ENCODE assay signal across 8 cellular contexts in the genomic region with DNA sequence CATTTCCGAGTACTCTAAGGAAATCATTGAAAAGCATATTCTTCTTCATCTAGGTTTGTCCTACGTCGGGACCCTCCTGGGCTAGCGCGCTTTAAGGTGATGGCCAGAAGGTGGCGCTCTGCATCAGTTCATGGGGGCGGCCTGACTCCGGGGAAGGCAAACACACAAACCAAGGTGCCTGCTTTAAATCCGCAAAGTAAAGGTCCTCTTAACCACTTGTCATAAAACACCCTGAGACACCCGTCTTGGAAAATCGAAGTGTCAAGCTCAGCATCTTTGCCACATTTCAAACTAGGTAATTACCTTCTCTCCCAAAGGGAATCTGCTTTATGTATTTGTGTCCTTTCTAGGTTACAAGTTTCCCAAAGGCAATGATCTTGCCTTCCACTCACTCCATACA. TPM values are rescaled to one million over a fixed set of nuclear protein-coding genes. Genes with fewer than 3 reads are reported as not detected.
DNase-seq lines count a peak whose midpoint lies in the region; ATAC-seq and TF ChIP-seq lines count a peak whose summit lies in the region.

No MANE protein-coding gene starts in this region.

- H3K79me2 ChIP-seq in PC-3 (ENCODE audit: low read length) (no peaks in the 10 kb centered on the region), fibroblast of lung (ENCODE audit: control insufficient read depth, insufficient read depth, low read length) (no peaks in the 10 kb centered on the region), neural progenitor cell (ENCODE audit: low read depth) (no peaks in the 10 kb centered on the region)

- H3K36me3 Mint-ChIP-seq in neural progenitor cell: no peaks in the 10 kb centered on the region

- no peak overlapping the region for H2AFZ ChIP-seq in PC-3 (ENCODE audit: low read length)
- no peak overlapping the region for H2AFZ ChIP-seq in fibroblast of lung (ENCODE audit: low read length)
- H2AFZ ChIP-seq in neural progenitor cell (replicated peaks): no peak overlapping the region

- peak; percentile 57 for ATAC-seq in GM18861 (IDR thresholded peaks at IDR 0.05; ENCODE audit: unreplicated experiment)
- ATAC-seq in PC-3: peak; percentile 94

- POLR2A ChIA-PET in PC-3 (lab: Charles Lee; ENCODE audit: unreplicated experiment): no interaction called here

- H3K4me1 ChIP-seq in PC-3 (ENCODE audit: insufficient read depth, low read length) (no peaks in the 10 kb centered on the region), fibroblast of lung (ENCODE audit: control insufficient read depth, extremely low read depth, insufficient read depth, low read length) (no peaks in the 10 kb centered on the region), neural progenitor cell (peaks cover 23% of the 10 kb centered on the region), stomach (peaks cover 0 to 4% (median 0%) of the 10 kb centered on the region in 4 donors)

- no peaks in the 10 kb centered on the region for H3K9me3 ChIP-seq in PC-3 (ENCODE audit: low read length)
- H3K9me3 ChIP-seq in fibroblast of lung (ENCODE audit: control insufficient read depth, insufficient read depth, low read depth, low read length): no peaks in the 10 kb centered on the region
- H3K9me3 ChIP-seq in neural progenitor cell (ENCODE audit: low read depth): no peaks in the 10 kb centered on the region
- H3K9me3 ChIP-seq in stomach: no peaks in the 10 kb centered on the region

- no peak for TF ChIP-seq EP300 in stomach (IDR thresholded peaks at IDR 0.05)

- DNase-seq in ACHN (peak; percentile 61), PC-3 (peak; percentile 78), fibroblast of lung (ENCODE audit: low read depth in 2 of 2) (peak; percentile 46 to 69), neural progenitor cell (ENCODE audit: low spot score) (peak; percentile 89), stomach (peak; percentile 77)
- peak; percentile 54 for DNase-seq in Jurkat, Clone E6-1 (ENCODE audit: low read depth, low spot score)
- DNase-seq in activated T-cell treated with anti-CD3 and anti-CD28 coated beads, Interleukin-2, amount 50 U/mL, for 1 hour: peak; percentile 72

- CTCF ChIA-PET in PC-3 (lab: Charles Lee): interaction anchor here (0.6 kb wide), 1 partner anchor 38 kb away, joined by 4 read pairs; no protein-coding TSS in a partner anchor

- no peak overlapping the region for H3K4me3 ChIP-seq in Jurkat, Clone E6-1 (ENCODE audit: low read length)
- H3K4me3 ChIP-seq in PC-3 (ENCODE audit: low read length): no peak overlapping the region
- H3K4me3 ChIP-seq in fibroblast of lung (replicated peaks in 1 of 4; ENCODE audit: control extremely low read depth in 1 of 4, insufficient read depth in 1 of 4, low read depth in 3 of 4, low read length in 4 of 4): no peak overlapping the region
- no peak overlapping the region for H3K4me3 ChIP-seq in neural progenitor cell
- no peak overlapping the region for H3K4me3 ChIP-seq in stomach

- TF ChIP-seq CTCF in PC-3 (conservative IDR thresholded peaks at IDR 0.05; ENCODE audit: low read depth, low read length) (peak; percentile 95), fibroblast of lung (conservative IDR thresholded peaks at IDR 0.05 in 1 of 2, IDR thresholded peaks at IDR 0.05 in 1 of 2; ENCODE audit: low read depth in 1 of 2, low read length in 2 of 2) (peak; percentile 93 to 96), neural progenitor cell (IDR thresholded peaks at IDR 0.05) (peak; percentile 97), stomach (IDR thresholded peaks at IDR 0.05) (peak in 5 of 7 experiments; percentile 78 to 86 (median 79))

- H3K4me3 Mint-ChIP-seq in neural progenitor cell: no peak overlapping the region

- intact Hi-C loops in PC-3 (cut with micrococcal nuclease) (loop anchor here (1.0 kb wide), 1 partner anchor 113 kb away; no protein-coding TSS in a partner anchor), stomach (cut with DNase I; ENCODE audit: low total_unique reads) (loop anchor here (5.0 kb wide), 2 partner anchors 109 to 129 kb away; no protein-coding TSS in a partner anchor)

- H3K9me2 ChIP-seq in PC-3 (replicated peaks; ENCODE audit: low read length): no peaks in the 10 kb centered on the region

- BruUV-seq in PC-3 (replicated peaks; lab: Mats Ljungman, UMichigan): no TSS peak

- no peak overlapping the region for H3K27ac Mint-ChIP-seq in neural progenitor cell

- H3K27me3 ChIP-seq in PC-3 (ENCODE audit: low read length) (peaks cover 48% of the 10 kb centered on the region), fibroblast of lung (ENCODE audit: control insufficient read depth, insufficient read depth, low read length) (peaks cover 24% of the 10 kb centered on the region), neural progenitor cell (peaks cover 18% of the 10 kb centered on the region), stomach (peaks cover 0 to 10% (median 0%) of the 10 kb centered on the region in 3 donors)

- H3K27me3 Mint-ChIP-seq in neural progenitor cell (ENCODE audit: insufficient read depth, low read depth): peaks cover 8% of the 10 kb centered on the region

- H3F3A ChIP-seq in PC-3 (ENCODE audit: low read length, unreplicated experiment) (no peaks in the 10 kb centered on the region), neural progenitor cell (ENCODE audit: low read depth) (no peaks in the 10 kb centered on the region)

- TF ChIP-seq POLR2A in stomach (IDR thresholded peaks at IDR 0.05): no peak

- in situ Hi-C loops in ACHN (cut with HindIII; ENCODE audit: low pct_ligation_motif_present, low pct_unique_long_range_greater_than_20kb, low sequenced_read_pairs): no loop called here

- H3K27ac ChIP-seq in PC-3 (ENCODE audit: low read length) (no peak overlapping the region), fibroblast of lung (ENCODE audit: insufficient read depth, low read length) (no peak overlapping the region), neural progenitor cell (no peak overlapping the region), stomach (no peak overlapping the region)

- H3K9ac ChIP-seq in PC-3 (ENCODE audit: low read length) (no peak overlapping the region), fibroblast of lung (ENCODE audit: insufficient read depth, low read length) (no peak overlapping the region), neural progenitor cell (no peak overlapping the region)

- H3K36me3 ChIP-seq in PC-3 (ENCODE audit: low read depth, low read length) (no peaks in the 10 kb centered on the region), fibroblast of lung (ENCODE audit: control insufficient read depth, insufficient read depth, low read length) (no peaks in the 10 kb centered on the region), neural progenitor cell (no peaks in the 10 kb centered on the region), stomach (peaks cover 0 to 8% (median 0%) of the 10 kb centered on the region in 4 donors)

- no peaks in the 10 kb centered on the region for H3K9me3 Mint-ChIP-seq in neural progenitor cell

- peaks cover 7% of the 10 kb centered on the region for H3K4me1 Mint-ChIP-seq in neural progenitor cell

- H3K4me2 ChIP-seq in PC-3 (ENCODE audit: low read length): no peak overlapping the region
- no peak overlapping the region for H3K4me2 ChIP-seq in fibroblast of lung (ENCODE audit: extremely low read depth, insufficient read depth, low read length)
- H3K4me2 ChIP-seq in neural progenitor cell: no peak overlapping the region

- 1 to 3% (median 2%) methylated on average over 11 of the region's 11 CpGs for WGBS in stomach, 5 donors

- H4K20me1 ChIP-seq in PC-3 (ENCODE audit: low read length) (no peaks in the 10 kb centered on the region), fibroblast of lung (ENCODE audit: control insufficient read depth, extremely low read depth, insufficient read depth, low read length) (no peaks in the 10 kb centered on the region), neural progenitor cell (ENCODE audit: low read depth) (no peaks in the 10 kb centered on the region)

RNA-seq across cellular contexts. Expression of gene LMO2, which starts 34.0 kb away (rescaled TPM):
- not detected for polyA plus RNA-seq in Jurkat, Clone E6-1 (2012; ENCODE audit: insufficient read depth, insufficient read length)
- total RNA-seq in PC-3 (2014; rRNA removed) (0.23 and 0.51 TPM in 2 replicates), fibroblast of lung (0.17 and 0.51 TPM in 2 replicates), neural progenitor cell (ENCODE audit: low replicate concordance) (0.92 and 2.0 TPM in 2 replicates), stomach (10 to 100 TPM in 3 of 5 donors, 1 to 10 TPM in 1, not detected in 1; 9.6 to 54.7 (median 12.3) TPM)
- polyA plus RNA-seq in fibroblast of lung (0.03 and 0.15 TPM in 2 replicates), stomach (10 to 100 TPM in 2 of 3 donors, 1 to 10 TPM in 1; 9.1 to 12.7 (median 11.5) TPM)
- 0.14 TPM in 1 of 2 replicates, not detected in the other for polyA plus RNA-seq in fibroblast of lung (2012)
- polyA minus RNA-seq in fibroblast of lung (ENCODE audit: low replicate concordance): not detected in 2 replicates
